ENCODE assay signal across 12 cellular contexts in the genomic region with DNA sequence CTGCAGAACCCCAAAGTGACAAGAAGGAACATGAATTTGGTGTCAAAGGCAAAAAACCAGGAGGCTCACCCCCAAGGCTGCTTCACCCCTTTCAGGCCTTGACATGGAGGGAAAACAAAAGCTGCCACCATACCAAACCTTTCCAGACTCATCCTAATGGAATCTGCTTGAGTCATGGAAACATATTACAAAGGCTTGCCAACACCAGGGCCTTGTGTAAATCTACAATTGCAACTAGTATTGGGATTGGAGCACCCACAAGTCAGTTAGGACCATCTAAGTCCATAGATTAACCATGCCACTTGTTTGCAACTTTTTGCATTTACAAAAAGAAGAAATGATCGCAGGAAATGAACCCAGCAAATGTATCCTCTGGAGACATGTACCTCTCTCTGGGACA.
DNase-seq lines count a peak whose midpoint lies in the region; ATAC-seq and TF ChIP-seq lines count a peak whose summit lies in the region.
"Had no signal": no experiment of that assay in that cellular context is flagged by ENCODE, and none has a peak within 500 bp of the region (broad histone marks: within the 10 kb centered on the region; RNA-seq: fewer than 3 reads in every experiment).

No MANE protein-coding gene starts in this region.

- H3F3A ChIP-seq in PC-9 (ENCODE audit: insufficient read depth, low read depth) = peaks cover 15% of the 10 kb centered on the region

- peaks cover 4% of the 10 kb centered on the region for H3K9me3 ChIP-seq in PC-9 (ENCODE audit: insufficient read depth, low read depth)
- no peaks in the 10 kb centered on the region for H3K9me3 ChIP-seq in OCI-LY7 (ENCODE audit: low read length)

- no peak for TF ChIP-seq CTCF in PC-9 (conservative IDR thresholded peaks at IDR 0.05)
- TF ChIP-seq CTCF in OCI-LY7 (conservative IDR thresholded peaks at IDR 0.05; ENCODE audit: low read length) = no peak

- H3K36me3 ChIP-seq in PC-9 (ENCODE audit: low read depth) = no peaks in the 10 kb centered on the region
- H3K36me3 ChIP-seq in rectal smooth muscle tissue (ENCODE audit: control insufficient read depth, insufficient read depth, low read length) = no peaks in the 10 kb centered on the region
- H3K36me3 ChIP-seq in OCI-LY7 (ENCODE audit: insufficient read depth, low read length) = no peaks in the 10 kb centered on the region

- no peak overlapping the region for H3K4me3 ChIP-seq in PC-9
- H3K4me3 ChIP-seq in rectal smooth muscle tissue (ENCODE audit: low read length) = no peak overlapping the region
- H3K4me3 ChIP-seq in OCI-LY7 (ENCODE audit: low read depth, low read length, poor library complexity, severe bottlenecking) = no peak overlapping the region

- H3K4me2 ChIP-seq in PC-9 (peak overlapping the region; percentile 46), OCI-LY7 (ENCODE audit: low read length) (no peak overlapping the region)

- BruUV-seq in PC-9 (replicated peaks; lab: Mats Ljungman, UMichigan) (no TSS peak), OCI-LY7 (replicated peaks; lab: Mats Ljungman, UMichigan) (no TSS peak)

- H3K27ac ChIP-seq in PC-9 (peak overlapping the region; percentile 86), rectal smooth muscle tissue (ENCODE audit: low read depth, low read length) (peak overlapping the region; percentile 37), OCI-LY7 (ENCODE audit: low read depth, low read length, poor library complexity, severe bottlenecking) (no peak overlapping the region)
- H3K27ac ChIP-seq: parathyroid adenoma had no signal

- CTCF ChIA-PET in PC-9 (lab: Charles Lee) (no interaction called here), OCI-LY7 (lab: Charles Lee; ENCODE audit: unreplicated experiment) (no interaction called here)

- no peaks in the 10 kb centered on the region for H3K27me3 ChIP-seq in PC-9 (ENCODE audit: insufficient read depth, low read depth)
- H3K27me3 ChIP-seq in rectal smooth muscle tissue (ENCODE audit: control insufficient read depth, insufficient read depth, low read length) = no peaks in the 10 kb centered on the region

- no peaks in the 10 kb centered on the region for H3K79me2 ChIP-seq in PC-9 (ENCODE audit: low read depth)
- H3K79me2 ChIP-seq in OCI-LY7 (ENCODE audit: insufficient read depth, low read depth, low read length) = no peaks in the 10 kb centered on the region
- H3K79me2 ChIP-seq: parathyroid adenoma had no signal

- no peaks in the 10 kb centered on the region for H4K20me1 ChIP-seq in PC-9 (ENCODE audit: insufficient read depth)
- H4K20me1 ChIP-seq in OCI-LY7 (ENCODE audit: insufficient read depth, low read length) = no peaks in the 10 kb centered on the region

- no peak overlapping the region for H3K9ac ChIP-seq in rectal smooth muscle tissue (ENCODE audit: low read length)
- H3K9ac ChIP-seq: parathyroid adenoma had no signal

- ATAC-seq in esophagus mucosa = peak; percentile 80
- ATAC-seq in HG03095 (IDR thresholded peaks at IDR 0.05; ENCODE audit: unreplicated experiment) = no peak
- ATAC-seq in GM21367 (IDR thresholded peaks at IDR 0.05; ENCODE audit: unreplicated experiment) = no peak
- no peak for ATAC-seq in left lobe of liver

- POLR2A ChIA-PET in PC-9 (lab: Charles Lee; ENCODE audit: unreplicated experiment) = interaction anchor here (0.6 kb wide), 1 partner anchor 400 kb away, joined by 3 read pairs; no protein-coding TSS in a partner anchor
- POLR2A ChIA-PET in OCI-LY7 (lab: Charles Lee) = no interaction called here

- no peak overlapping the region for H2AFZ ChIP-seq in PC-9
- no peak overlapping the region for H2AFZ ChIP-seq in OCI-LY7 (ENCODE audit: low read length)
- H2AFZ ChIP-seq: parathyroid adenoma had no signal

- no peaks in the 10 kb centered on the region for H3K9me2 ChIP-seq in PC-9 (ENCODE audit: insufficient read depth)
- H3K9me2 ChIP-seq in OCI-LY7 (ENCODE audit: insufficient read depth, low read length) = no peaks in the 10 kb centered on the region

- intact Hi-C loops in PC-9 (cut with micrococcal nuclease; ENCODE audit: unreplicated experiment) (loop anchor here (1.0 to 2.0 kb wide), 3 partner anchors 62 to 312 kb away; a partner anchor contains a TSS), OCI-LY7 (cut with micrococcal nuclease; ENCODE audit: unreplicated experiment) (no loop called here)

- H3K4me1 ChIP-seq in PC-9 (replicated peaks; ENCODE audit: insufficient read depth) = peaks cover 18% of the 10 kb centered on the region
- H3K4me1 ChIP-seq in rectal smooth muscle tissue (ENCODE audit: control insufficient read depth, insufficient read depth, low read length) = no peaks in the 10 kb centered on the region
- no peaks in the 10 kb centered on the region for H3K4me1 ChIP-seq in OCI-LY7 (ENCODE audit: insufficient read depth, low read length, poor library complexity, severe bottlenecking)
- H3K4me1 ChIP-seq: parathyroid adenoma had no signal

- peak; percentile 91 for DNase-seq in EL
- peak; percentile 50 to 85 for DNase-seq in PC-9
- no peak for DNase-seq in OCI-LY7 (ENCODE audit: low spot score)
- DNase-seq in left lobe of liver (ENCODE audit: low spot score) = no peak
- DNase-seq: activated CD4-positive, alpha-beta T cell treated with anti-CD3 and anti-CD28 coated beads, Interleukin-2, amount 50 U/mL, for 4 hours; anterior cingulate cortex; GDM1 had no signal

Comparison
In these comparisons a context has a peak if more than half of its experiments do, and no peak if none do; other contexts are left out.
1. DNase-seq: peak in EL (single experiment) and PC-9 (2 of 2); none in OCI-LY7 (single experiment) and left lobe of liver (single experiment).